26 cellular contexts compared by ENCODE assay signal in genomic region chr1:220741349-220741748, GRCh38.
"Had no signal": no experiment of that assay in that cellular context is flagged by ENCODE, and none has a peak within 500 bp of the region (broad histone marks: within the 10 kb centered on the region; RNA-seq: fewer than 3 reads in every experiment).

No MANE protein-coding gene starts in this region.

- DNase-seq: stimulated activated CD4-positive, alpha-beta T cell treated with anti-CD3 and anti-CD28 coated beads, Interleukin-2, amount 100 ng/mL, for 48 hours; stimulated activated CD4-positive, alpha-beta T cell treated with anti-CD3 and anti-CD28 coated beads, Interleukin-4, amount 100 ng/mL, for 1 hour; stimulated activated CD4-positive, alpha-beta T cell treated with anti-CD3 and anti-CD28 coated beads, Interleukin-4, amount 100 ng/mL, for 24 hours; stimulated activated CD4-positive, alpha-beta T cell treated with anti-CD3 and anti-CD28 coated beads, Interleukin-4, amount 100 ng/mL, for 4 hours; stimulated activated CD8-positive, alpha-beta memory T cell treated with anti-CD3 and anti-CD28 coated beads, Interleukin-4, amount 100 ng/mL, for 48 hours; stimulated activated naive B cell treated with anti-CD40 and anti-IgM and Interleukin-4, amounts not matched to agents 10 μg/mL and 1 μg/mL and 100 μg/mL, for 72 hours; stimulated activated naive CD4-positive, alpha-beta T cell; stimulated activated naive CD4-positive, alpha-beta T cell treated with Interleukin-2 at 50 U/mL for 16 hours; stimulated activated naive CD8-positive, alpha-beta T cell treated with anti-CD3 and anti-CD28 coated beads, Interleukin-15, amount 100 ng/mL, for 72 hours; stimulated activated naive CD8-positive, alpha-beta T cell treated with anti-CD3 and anti-CD28 coated beads, Interleukin-15, Interleukin-2, amounts not matched to agents 100 U/mL and 50 U/mL, for 24 hours; stomach; substantia nigra; testis; thyroid gland; tibial artery; transverse colon; upper lobe of left lung; upper lobe of right lung; uterus had no signal

- H3K27me3 ChIP-seq: stomach, testis, thyroid gland, tibial artery, tibial nerve, transverse colon, upper lobe of left lung, upper lobe of right lung, uterus, vagina had no signal

- ATAC-seq: stimulated activated effector memory CD8-positive, alpha-beta T cell treated with anti-CD3 and anti-CD28 coated beads, Interleukin-12 subunit alpha, Interleukin-12 subunit beta, amount 100 ng/mL, for 72 hours; stimulated activated memory B cell treated with anti-CD40 and anti-IgM and Interleukin-4, amounts not matched to agents 10 μg/mL and 1 μg/mL and 100 μg/mL, for 72 hours; stimulated activated naive B cell treated with anti-CD40 and anti-IgM and Interleukin-4, amounts not matched to agents 10 μg/mL and 1 μg/mL and 100 μg/mL, for 72 hours; stimulated activated naive CD8-positive, alpha-beta T cell treated with anti-CD3 and anti-CD28 coated beads, Interleukin-15, amount 100 ng/mL, for 72 hours; stimulated activated naive CD8-positive, alpha-beta T cell treated with anti-CD3 and anti-CD28 coated beads, Interleukin-15, Interleukin-2, amounts not matched to agents 100 U/mL and 50 U/mL, for 24 hours; upper lobe of right lung had no signal

- FAIRE-seq: urothelium cell line had no signal

- H3K4me1 ChIP-seq: stomach, suprapubic skin, testis, thyroid gland, tibial artery, tibial nerve, transverse colon, upper lobe of left lung, upper lobe of right lung, uterus, vagina had no signal

- H3K4me3 ChIP-seq: stomach, suprapubic skin, testis, thoracic aorta, thyroid gland, tibial artery, tibial nerve, transverse colon, upper lobe of left lung, upper lobe of right lung, uterus, vagina had no signal

- H3K36me3 ChIP-seq: stomach, suprapubic skin, thoracic aorta, thyroid gland, tibial artery, tibial nerve, transverse colon, upper lobe of left lung, upper lobe of right lung, uterus, vagina had no signal

- H3K9me3 ChIP-seq: stomach, suprapubic skin, testis, thoracic aorta, thyroid gland, tibial artery, tibial nerve, transverse colon, upper lobe of left lung, upper lobe of right lung, uterus, vagina had no signal

- H3K27ac ChIP-seq: stomach, suprapubic skin, testis, thoracic aorta, thyroid gland, tibial artery, tibial nerve, transverse colon, upper lobe of left lung, upper lobe of right lung, uterus, vagina had no signal
